Comparison of ENCODE assay signal across 1 cellular context in the genomic region with DNA sequence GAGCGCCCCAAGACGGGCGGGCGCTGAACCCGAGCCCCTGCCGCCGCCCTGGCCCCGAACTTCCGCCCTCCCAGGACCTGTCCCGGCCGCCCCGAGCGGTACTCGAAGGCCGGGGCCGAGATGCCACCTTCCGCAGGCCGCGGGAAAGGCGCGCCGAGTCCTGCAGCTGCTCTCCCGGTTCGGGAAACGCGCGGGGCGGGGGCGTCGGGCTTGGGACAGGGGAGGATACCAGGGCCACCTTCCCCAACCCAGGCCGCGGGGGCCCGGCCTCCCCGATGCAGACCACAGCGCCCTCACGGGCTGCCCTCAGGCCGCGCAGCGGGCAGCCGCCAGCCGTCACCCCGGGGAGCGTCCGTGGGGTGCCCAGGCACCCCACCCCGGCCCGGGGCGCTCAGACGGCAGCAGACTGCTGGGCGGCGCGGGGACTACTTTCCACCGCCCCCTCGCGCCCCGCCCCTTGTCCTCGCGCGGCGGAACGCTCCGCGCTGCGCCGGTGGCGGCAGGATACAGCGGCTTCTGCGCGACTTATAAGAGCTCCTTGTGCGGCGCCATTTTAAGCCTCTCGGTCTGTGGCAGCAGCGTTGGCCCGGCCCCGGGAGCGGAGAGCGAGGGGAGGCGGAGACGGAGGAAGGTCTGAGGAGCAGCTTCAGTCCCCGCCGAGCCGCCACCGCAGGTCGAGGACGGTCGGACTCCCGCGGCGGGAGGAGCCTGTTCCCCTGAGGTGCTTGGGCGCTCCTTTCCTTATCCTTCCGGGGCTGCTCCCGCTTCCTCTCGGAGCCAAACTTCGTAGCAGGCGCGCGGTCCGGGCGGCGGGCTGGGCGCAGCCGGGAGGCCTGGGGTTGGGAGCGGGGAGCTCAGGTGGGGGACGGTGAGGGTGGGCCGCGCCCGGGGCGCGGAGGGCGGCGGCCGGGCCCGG.
TF ChIP-seq lines count a peak whose summit lies in the region.

Gene CTNNB1 (plus strand): TSS at position 556 of the 916 bp plus-strand sequence. CDS start 24,564 bp downstream, outside the sequence.

TF ChIP-seq in SK-N-SH, 30 proteins besides CTCF, POLR2A, EP300 and RAD21:
- TF ChIP-seq YY1 (IDR thresholded peaks at IDR 0.05; ENCODE audit: low read depth) (peak; percentile 96), TAF1 (IDR thresholded peaks at IDR 0.05; ENCODE audit: borderline replicate concordance, low read depth, low read length) (peak; percentile 100), ELF1 (IDR thresholded peaks at IDR 0.05) (peak; percentile 32; the same call in 1 of the 2 replicates), USF2 (IDR thresholded peaks at IDR 0.05; ENCODE audit: borderline replicate concordance, low read depth, low read length) (no peak), FOXJ3 (CRISPR knock-in tag; IDR thresholded peaks at IDR 0.05) (no peak), FOXM1 (IDR thresholded peaks at IDR 0.05; ENCODE audit: low read depth) (no peak), EZH2phosphoT487 (IDR thresholded peaks at IDR 0.05; ENCODE audit: borderline replicate concordance, low read depth) (no peak), FOSL2 (IDR thresholded peaks at IDR 0.05; ENCODE audit: borderline replicate concordance, low read depth) (no peak), NFIC (IDR thresholded peaks at IDR 0.05; ENCODE audit: borderline replicate concordance) (0 out of 2 replicates have a peak, but pooled peaks have one; percentile 13), MXI1 (IDR thresholded peaks at IDR 0.05; ENCODE audit: low read depth, low read length) (peak; percentile 59), TCF12 (IDR thresholded peaks at IDR 0.05) (peak; percentile 40; the same call in 1 of the 2 replicates), JUND (IDR thresholded peaks at IDR 0.05) (peak; percentile 31; the same call in 1 of the 2 replicates), RFX5 (IDR thresholded peaks at IDR 0.05; ENCODE audit: low read length) (no peak), SIN3A (IDR thresholded peaks at IDR 0.05; ENCODE audit: borderline replicate concordance, low read depth, low read length) (peak; percentile 98; the same call in 1 of the 2 replicates), TEAD4 (IDR thresholded peaks at IDR 0.05; ENCODE audit: borderline replicate concordance, insufficient read depth) (peak; percentile 65; the same call in 1 of the 2 replicates), GABPA (IDR thresholded peaks at IDR 0.05; ENCODE audit: low read depth) (0 out of 2 replicates have a peak, but pooled peaks have one; percentile 24), POLR2AphosphoS5 (IDR thresholded peaks at IDR 0.05; ENCODE audit: low read depth, low read length) (peak; percentile 99), MEF2A (IDR thresholded peaks at IDR 0.05; ENCODE audit: borderline replicate concordance, low read depth) (no peak; the same call in 1 of the 2 replicates), CHD2 (IDR thresholded peaks at IDR 0.05; ENCODE audit: low read length, partially characterized antibody) (peak; percentile 98), RXRA (IDR thresholded peaks at IDR 0.05; ENCODE audit: borderline replicate concordance, low read depth) (no peak), SMC3 (IDR thresholded peaks at IDR 0.05; ENCODE audit: low read depth, low read length) (no peak), NRF1 (IDR thresholded peaks at IDR 0.05; ENCODE audit: low read depth, low read length) (no peak), RCOR1 (IDR thresholded peaks at IDR 0.05; ENCODE audit: low read length) (peak; percentile 77), GATA2 (CRISPR knock-in tag; IDR thresholded peaks at IDR 0.05) (no peak), ZBTB33 (IDR thresholded peaks at IDR 0.05; ENCODE audit: borderline replicate concordance, low read depth) (0 out of 2 replicates have a peak, but pooled peaks have one; percentile 60)
- TF ChIP-seq, protein P1, sequence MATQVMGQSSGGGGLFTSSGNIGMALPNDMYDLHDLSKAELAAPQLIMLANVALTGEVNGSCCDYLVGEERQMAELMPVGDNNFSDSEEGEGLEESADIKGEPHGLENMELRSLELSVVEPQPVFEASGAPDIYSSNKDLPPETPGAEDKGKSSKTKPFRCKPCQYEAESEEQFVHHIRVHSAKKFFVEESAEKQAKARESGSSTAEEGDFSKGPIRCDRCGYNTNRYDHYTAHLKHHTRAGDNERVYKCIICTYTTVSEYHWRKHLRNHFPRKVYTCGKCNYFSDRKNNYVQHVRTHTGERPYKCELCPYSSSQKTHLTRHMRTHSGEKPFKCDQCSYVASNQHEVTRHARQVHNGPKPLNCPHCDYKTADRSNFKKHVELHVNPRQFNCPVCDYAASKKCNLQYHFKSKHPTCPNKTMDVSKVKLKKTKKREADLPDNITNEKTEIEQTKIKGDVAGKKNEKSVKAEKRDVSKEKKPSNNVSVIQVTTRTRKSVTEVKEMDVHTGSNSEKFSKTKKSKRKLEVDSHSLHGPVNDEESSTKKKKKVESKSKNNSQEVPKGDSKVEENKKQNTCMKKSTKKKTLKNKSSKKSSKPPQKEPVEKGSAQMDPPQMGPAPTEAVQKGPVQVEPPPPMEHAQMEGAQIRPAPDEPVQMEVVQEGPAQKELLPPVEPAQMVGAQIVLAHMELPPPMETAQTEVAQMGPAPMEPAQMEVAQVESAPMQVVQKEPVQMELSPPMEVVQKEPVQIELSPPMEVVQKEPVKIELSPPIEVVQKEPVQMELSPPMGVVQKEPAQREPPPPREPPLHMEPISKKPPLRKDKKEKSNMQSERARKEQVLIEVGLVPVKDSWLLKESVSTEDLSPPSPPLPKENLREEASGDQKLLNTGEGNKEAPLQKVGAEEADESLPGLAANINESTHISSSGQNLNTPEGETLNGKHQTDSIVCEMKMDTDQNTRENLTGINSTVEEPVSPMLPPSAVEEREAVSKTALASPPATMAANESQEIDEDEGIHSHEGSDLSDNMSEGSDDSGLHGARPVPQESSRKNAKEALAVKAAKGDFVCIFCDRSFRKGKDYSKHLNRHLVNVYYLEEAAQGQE (IDR thresholded peaks at IDR 0.05; ENCODE audit: low read depth, low read length): peak; percentile 78
- TF ChIP-seq, protein P2, sequence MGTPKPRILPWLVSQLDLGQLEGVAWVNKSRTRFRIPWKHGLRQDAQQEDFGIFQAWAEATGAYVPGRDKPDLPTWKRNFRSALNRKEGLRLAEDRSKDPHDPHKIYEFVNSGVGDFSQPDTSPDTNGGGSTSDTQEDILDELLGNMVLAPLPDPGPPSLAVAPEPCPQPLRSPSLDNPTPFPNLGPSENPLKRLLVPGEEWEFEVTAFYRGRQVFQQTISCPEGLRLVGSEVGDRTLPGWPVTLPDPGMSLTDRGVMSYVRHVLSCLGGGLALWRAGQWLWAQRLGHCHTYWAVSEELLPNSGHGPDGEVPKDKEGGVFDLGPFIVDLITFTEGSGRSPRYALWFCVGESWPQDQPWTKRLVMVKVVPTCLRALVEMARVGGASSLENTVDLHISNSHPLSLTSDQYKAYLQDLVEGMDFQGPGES (IDR thresholded peaks at IDR 0.05; ENCODE audit: low read depth, low read length): no peak; the same call in 1 of the 2 replicates
- TF ChIP-seq, protein P3, sequence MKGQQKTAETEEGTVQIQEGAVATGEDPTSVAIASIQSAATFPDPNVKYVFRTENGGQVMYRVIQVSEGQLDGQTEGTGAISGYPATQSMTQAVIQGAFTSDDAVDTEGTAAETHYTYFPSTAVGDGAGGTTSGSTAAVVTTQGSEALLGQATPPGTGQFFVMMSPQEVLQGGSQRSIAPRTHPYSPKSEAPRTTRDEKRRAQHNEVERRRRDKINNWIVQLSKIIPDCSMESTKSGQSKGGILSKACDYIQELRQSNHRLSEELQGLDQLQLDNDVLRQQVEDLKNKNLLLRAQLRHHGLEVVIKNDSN (IDR thresholded peaks at IDR 0.05; ENCODE audit: borderline replicate concordance, low read depth): no peak; the same call in 1 of the 2 replicates
- TF ChIP-seq, protein P4, sequence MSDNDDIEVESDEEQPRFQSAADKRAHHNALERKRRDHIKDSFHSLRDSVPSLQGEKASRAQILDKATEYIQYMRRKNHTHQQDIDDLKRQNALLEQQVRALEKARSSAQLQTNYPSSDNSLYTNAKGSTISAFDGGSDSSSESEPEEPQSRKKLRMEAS (IDR thresholded peaks at IDR 0.05; ENCODE audit: low read depth): peak; percentile 76
- TF ChIP-seq, protein P5, sequence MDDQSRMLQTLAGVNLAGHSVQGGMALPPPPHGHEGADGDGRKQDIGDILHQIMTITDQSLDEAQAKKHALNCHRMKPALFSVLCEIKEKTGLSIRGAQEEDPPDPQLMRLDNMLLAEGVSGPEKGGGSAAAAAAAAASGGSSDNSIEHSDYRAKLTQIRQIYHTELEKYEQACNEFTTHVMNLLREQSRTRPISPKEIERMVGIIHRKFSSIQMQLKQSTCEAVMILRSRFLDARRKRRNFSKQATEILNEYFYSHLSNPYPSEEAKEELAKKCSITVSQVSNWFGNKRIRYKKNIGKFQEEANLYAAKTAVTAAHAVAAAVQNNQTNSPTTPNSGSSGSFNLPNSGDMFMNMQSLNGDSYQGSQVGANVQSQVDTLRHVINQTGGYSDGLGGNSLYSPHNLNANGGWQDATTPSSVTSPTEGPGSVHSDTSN (IDR thresholded peaks at IDR 0.05): peak; percentile 94
